Comparison of ENCODE assay signal across 1 cellular context in the genomic region with DNA sequence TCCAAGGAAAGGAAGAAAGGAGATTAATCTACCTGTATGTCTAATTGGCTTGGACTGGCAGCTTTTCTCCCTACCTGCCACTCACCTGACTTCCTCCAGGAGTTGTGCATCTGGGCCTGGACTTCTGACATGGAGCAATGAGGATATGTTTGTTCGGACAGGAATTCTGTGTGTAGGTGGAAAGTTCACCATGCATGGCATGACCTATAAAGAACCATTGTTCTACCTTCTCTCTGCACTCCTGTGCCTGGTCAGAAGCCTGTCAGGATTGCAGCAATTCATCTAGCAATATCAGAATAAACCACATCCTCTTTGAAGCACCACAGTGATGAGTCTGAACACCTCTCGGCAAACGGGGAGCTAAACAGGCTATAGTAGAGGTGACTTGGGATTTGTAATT.
TF ChIP-seq lines count a peak whose summit lies in the region.

No MANE protein-coding gene starts in this region.

TF ChIP-seq in GM12878, 131 proteins besides CTCF, POLR2A, EP300 and RAD21:
- TF ChIP-seq TCF12 (IDR thresholded peaks at IDR 0.05; ENCODE audit: low read depth, low read length), result no peak
- TF ChIP-seq ZNF384 (IDR thresholded peaks at IDR 0.05; ENCODE audit: borderline replicate concordance, low read depth, low read length), result no peak
- no peak for TF ChIP-seq FOXM1 (IDR thresholded peaks at IDR 0.05; ENCODE audit: low read depth, low read length)
- no peak for TF ChIP-seq ESRRA (IDR thresholded peaks at IDR 0.05; ENCODE audit: low read length)
- TF ChIP-seq CBFB (IDR thresholded peaks at IDR 0.05; ENCODE audit: low read depth), result no peak
- no peak for TF ChIP-seq RBBP5 (conservative IDR thresholded peaks at IDR 0.05)
